ENCODE assay signal across 13 cellular contexts in the genomic region with DNA sequence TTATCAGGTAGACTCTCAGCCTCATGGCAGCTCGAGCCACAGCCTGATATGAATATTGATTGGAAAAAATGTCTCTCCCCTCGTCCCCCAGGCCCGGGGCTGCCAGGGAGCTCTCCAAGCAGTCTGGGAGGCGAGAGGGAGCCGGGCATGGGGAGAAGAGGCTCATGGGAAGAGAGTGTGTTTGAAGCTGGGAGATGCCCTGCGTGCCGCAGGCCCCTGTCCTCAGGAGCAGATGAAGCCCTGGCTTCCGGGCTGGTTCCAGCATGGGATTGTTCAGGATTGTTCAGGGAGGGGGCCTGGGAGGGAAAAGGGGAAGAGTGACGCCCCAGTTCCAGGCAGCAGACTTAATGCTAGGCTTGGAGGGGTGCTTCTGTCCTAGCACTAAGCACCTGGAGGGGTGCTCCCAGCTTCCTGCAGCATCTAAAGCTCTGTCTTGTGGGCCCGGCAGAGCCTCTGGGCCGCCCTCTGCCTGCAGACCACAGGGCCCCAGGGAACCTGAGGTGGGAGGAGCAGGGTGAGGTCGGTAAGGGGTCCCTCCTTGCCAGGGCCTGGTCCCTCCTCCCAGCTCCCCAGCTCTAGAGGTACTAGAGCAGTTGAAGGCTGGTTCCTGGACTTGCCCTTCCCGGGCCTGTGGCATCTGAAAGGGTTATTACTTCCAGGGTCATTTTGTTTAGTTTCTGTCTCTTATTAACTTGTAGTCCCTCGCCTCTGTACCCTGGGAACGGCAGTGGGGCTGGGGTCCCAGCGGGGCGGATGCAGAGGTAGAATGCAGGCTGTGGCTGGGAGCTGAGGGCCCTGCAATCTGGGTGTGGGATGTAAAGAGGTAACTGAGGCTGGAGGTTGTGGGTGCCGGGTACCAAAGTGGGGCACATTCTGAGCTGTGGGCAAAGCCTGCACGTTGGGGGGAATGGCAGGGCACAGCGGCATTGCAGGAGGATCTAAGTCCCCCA.
A peak's percentile ranks its signal among the peaks of the same experiment; 100 is the strongest.
DNase-seq lines count a peak whose midpoint lies in the region; FAIRE-seq and TF ChIP-seq lines count a peak whose summit lies in the region.
"Had no signal": no experiment of that assay in that cellular context is flagged by ENCODE, and none has a peak within 500 bp of the region (broad histone marks: within the 10 kb centered on the region; RNA-seq: fewer than 3 reads in every experiment).

No MANE protein-coding gene starts in this region.

- H3K4me2 ChIP-seq in BLaER1 treated with 17β-estradiol and CSF1 and Interleukin-3, amounts not matched to agents 10 nM and 100 nM = peak overlapping the region in 9 of 11 experiments; percentile 9 to 74 (median 55); a peak in 17 of 22 replicates
- H3K4me2 ChIP-seq: A549 had no signal

- H3K9me3 ChIP-seq in BLaER1 treated with 17β-estradiol and CSF1 and Interleukin-3, amounts not matched to agents 10 nM and 100 nM (replicated peaks in 1 of 11) = peaks cover 0 to 5% (median 0%) of the 10 kb centered on the region in 11 experiments; a peak in 1 of 22 replicates
- H3K9me3 ChIP-seq in kidney (ENCODE audit: control insufficient read depth in 1 of 2, low read length in 2 of 2) (no peaks in the 10 kb centered on the region), spleen (peaks cover 0 to 10% (median 0%) of the 10 kb centered on the region in 8 donors)
- H3K9me3 ChIP-seq: BE2C, Caco-2 had no signal

- DNase-seq in H7 = peak; percentile 64
- peak; percentile 54 for DNase-seq in kidney
- DNase-seq in spleen = peak; percentile 50
- DNase-seq in NOMO-1 treated with dmso at 0.1 percent for 144 hours (lab: John Stamatoyannopoulos, UW; ENCODE audit: unreplicated experiment) = no peak
- DNase-seq in type B pancreatic cell (ENCODE audit: extremely low spot score, unreplicated experiment) = no peak
- DNase-seq: BE2C, Caco-2, DMS53, GF-D8 had no signal

- WGBS in spleen, 5 donors = 82 to 92% (median 85%) methylated on average over 17 to 20 of the region's 20 CpGs

- peaks cover 0 to 8% (median 0%) of the 10 kb centered on the region in 11 experiments; a peak in 2 of 22 replicates for H4K20me1 ChIP-seq in BLaER1 treated with 17β-estradiol and CSF1 and Interleukin-3, amounts not matched to agents 10 nM and 100 nM

- no peak overlapping the region for H3K4me3 ChIP-seq in BLaER1 treated with 17β-estradiol and CSF1 and Interleukin-3, amounts not matched to agents 10 nM and 100 nM
- H3K4me3 ChIP-seq in H7 (ENCODE audit: insufficient read depth, low read depth, low read length) = no peak overlapping the region
- H3K4me3 ChIP-seq in kidney (ENCODE audit: low read length in 2 of 2) = no peak overlapping the region
- H3K4me3 ChIP-seq in spleen = no peak overlapping the region
- H3K4me3 ChIP-seq: A549 had no signal

- peak overlapping the region in 4 of 11 experiments; percentile 6 to 44 (median 22); a peak in 4 of 22 replicates for H3K9ac ChIP-seq in BLaER1 treated with 17β-estradiol and CSF1 and Interleukin-3, amounts not matched to agents 10 nM and 100 nM
- H3K9ac ChIP-seq in kidney (ENCODE audit: low read length in 2 of 2) = no peak overlapping the region

- no peaks in the 10 kb centered on the region for H3K9me3 Mint-ChIP-seq in type B pancreatic cell

- intact Hi-C loops in kidney (cut with DNase I) = no loop called here
- intact Hi-C loops in spleen (cut with DNase I; ENCODE audit: low total_unique reads) = no loop called here

- no peak for TF ChIP-seq CTCF in kidney (IDR thresholded peaks at IDR 0.05; ENCODE audit: borderline replicate concordance, extremely low read depth, insufficient read depth)
- TF ChIP-seq CTCF in spleen (IDR thresholded peaks at IDR 0.05 in 8 of 11, conservative IDR thresholded peaks at IDR 0.05 in 3 of 11) = no peak
- TF ChIP-seq CTCF in type B pancreatic cell (conservative IDR thresholded peaks at IDR 0.05) = no peak

- peaks cover 10 to 64% (median 37%) of the 10 kb centered on the region in 10 experiments for H3K4me1 ChIP-seq in BLaER1 treated with 17β-estradiol and CSF1 and Interleukin-3, amounts not matched to agents 10 nM and 100 nM
- H3K4me1 ChIP-seq in kidney (ENCODE audit: control insufficient read depth in 1 of 2, insufficient read depth in 1 of 2, low read depth in 1 of 2, low read length in 2 of 2) (no peaks in the 10 kb centered on the region), spleen (peaks cover 0 to 39% (median 9%) of the 10 kb centered on the region in 6 donors)
- H3K4me1 ChIP-seq: A549, Caco-2 had no signal

- no peaks in the 10 kb centered on the region for H3K36me3 Mint-ChIP-seq in type B pancreatic cell
- H3K36me3 Mint-ChIP-seq: CD8-positive, alpha-beta memory T cell had no signal

- no peaks in the 10 kb centered on the region for H3K27me3 Mint-ChIP-seq in type B pancreatic cell

- H3K27me3 ChIP-seq in BLaER1 treated with 17β-estradiol and CSF1 and Interleukin-3, amounts not matched to agents 10 nM and 100 nM = no peaks in the 10 kb centered on the region
- H3K27me3 ChIP-seq in H7 (ENCODE audit: control insufficient read depth, insufficient read depth, low read length) = no peaks in the 10 kb centered on the region
- no peaks in the 10 kb centered on the region for H3K27me3 ChIP-seq in spleen (replicated peaks in 1 of 7)
- H3K27me3 ChIP-seq: BE2C had no signal

- H3K4me3 Mint-ChIP-seq in type B pancreatic cell = no peak overlapping the region
- H3K4me3 Mint-ChIP-seq: CD8-positive, alpha-beta memory T cell had no signal

- no peaks in the 10 kb centered on the region for H3K36me3 ChIP-seq in BLaER1 treated with 17β-estradiol and CSF1 and Interleukin-3, amounts not matched to agents 10 nM and 100 nM
- no peaks in the 10 kb centered on the region for H3K36me3 ChIP-seq in H7 (replicated peaks; ENCODE audit: control insufficient read depth, insufficient read depth, low read length)
- no peaks in the 10 kb centered on the region for H3K36me3 ChIP-seq in kidney (ENCODE audit: control insufficient read depth in 1 of 2, insufficient read depth in 2 of 2, low read length in 2 of 2)
- H3K36me3 ChIP-seq in spleen = no peaks in the 10 kb centered on the region
- H3K36me3 ChIP-seq: BE2C had no signal

- FAIRE-seq in kidney (lab: Jason Lieb, UNC) = no peak
- FAIRE-seq: A549, H54 had no signal

- H3K4me1 Mint-ChIP-seq in type B pancreatic cell (ENCODE audit: unreplicated experiment) = peaks cover 15% of the 10 kb centered on the region
- H3K4me1 Mint-ChIP-seq: CD8-positive, alpha-beta memory T cell had no signal

- TF ChIP-seq POLR2A in spleen (IDR thresholded peaks at IDR 0.05) = no peak

- no peak overlapping the region for H3K27ac Mint-ChIP-seq in type B pancreatic cell
- H3K27ac Mint-ChIP-seq: CD8-positive, alpha-beta memory T cell had no signal

- H3K27ac ChIP-seq in BLaER1 treated with 17β-estradiol and CSF1 and Interleukin-3, amounts not matched to agents 10 nM and 100 nM = no peak overlapping the region
- H3K27ac ChIP-seq in kidney (ENCODE audit: low read depth in 2 of 2, low read length in 2 of 2) (no peak overlapping the region), spleen (no peak overlapping the region)

Comparison
In these comparisons a context has a peak if more than half of its experiments do, and no peak if none do; other contexts are left out.
1. DNase-seq: peak in H7 (single experiment), kidney (single experiment) and spleen (single experiment); none in NOMO-1 treated with dmso at 0.1 percent for 144 hours (single experiment) and type B pancreatic cell (single experiment).